Comparison of ENCODE assay signal across 1 cellular context in the genomic region with DNA sequence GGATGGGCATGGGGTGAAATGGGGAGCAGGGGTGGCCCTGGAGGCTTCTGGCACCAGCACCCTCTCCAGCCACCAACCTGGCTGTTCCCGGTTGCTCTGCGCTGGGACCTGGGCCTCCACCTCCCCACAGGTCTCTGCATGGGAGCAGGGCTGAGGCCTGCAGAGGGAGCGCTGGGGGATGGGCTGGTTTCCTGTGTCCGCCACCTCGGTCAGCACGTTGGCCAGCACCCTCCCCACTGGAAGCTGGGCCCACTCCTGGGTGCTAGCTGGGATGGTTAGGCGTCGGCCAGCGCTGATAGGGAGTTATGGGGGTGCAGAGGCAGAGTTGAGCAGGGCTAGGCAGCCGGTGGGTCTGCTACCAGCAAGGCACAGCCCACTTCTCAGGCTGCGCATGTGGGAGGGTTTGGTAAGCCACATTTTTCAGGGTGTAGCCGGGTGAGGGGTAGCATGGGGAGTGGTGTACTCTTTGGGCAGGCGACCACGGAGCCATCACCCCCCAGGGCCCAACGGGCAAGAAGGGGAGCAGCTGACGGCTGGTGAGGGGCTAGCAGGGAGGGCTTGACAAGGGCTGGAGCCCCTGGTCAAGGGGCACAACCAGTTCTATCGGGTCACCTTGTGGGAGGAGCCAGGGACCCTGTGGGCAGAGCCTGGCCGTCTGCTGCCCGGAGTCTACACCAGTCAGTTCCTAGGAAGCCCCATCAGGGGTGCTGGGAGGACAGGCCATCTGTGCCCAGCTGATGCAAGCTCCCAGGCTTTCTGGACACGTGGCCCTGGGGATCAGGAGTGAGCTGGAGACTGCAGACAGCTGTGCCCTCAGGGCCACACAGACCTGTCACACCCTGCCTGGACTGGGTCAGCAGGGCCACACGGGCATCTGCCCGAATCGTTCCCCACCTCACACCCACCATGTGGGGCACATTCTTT.
TF ChIP-seq lines count a peak whose summit lies in the region.

No MANE protein-coding gene starts in this region.

TF ChIP-seq in SK-N-SH, 30 proteins besides CTCF, POLR2A, EP300 and RAD21:
- TF ChIP-seq, protein P1, sequence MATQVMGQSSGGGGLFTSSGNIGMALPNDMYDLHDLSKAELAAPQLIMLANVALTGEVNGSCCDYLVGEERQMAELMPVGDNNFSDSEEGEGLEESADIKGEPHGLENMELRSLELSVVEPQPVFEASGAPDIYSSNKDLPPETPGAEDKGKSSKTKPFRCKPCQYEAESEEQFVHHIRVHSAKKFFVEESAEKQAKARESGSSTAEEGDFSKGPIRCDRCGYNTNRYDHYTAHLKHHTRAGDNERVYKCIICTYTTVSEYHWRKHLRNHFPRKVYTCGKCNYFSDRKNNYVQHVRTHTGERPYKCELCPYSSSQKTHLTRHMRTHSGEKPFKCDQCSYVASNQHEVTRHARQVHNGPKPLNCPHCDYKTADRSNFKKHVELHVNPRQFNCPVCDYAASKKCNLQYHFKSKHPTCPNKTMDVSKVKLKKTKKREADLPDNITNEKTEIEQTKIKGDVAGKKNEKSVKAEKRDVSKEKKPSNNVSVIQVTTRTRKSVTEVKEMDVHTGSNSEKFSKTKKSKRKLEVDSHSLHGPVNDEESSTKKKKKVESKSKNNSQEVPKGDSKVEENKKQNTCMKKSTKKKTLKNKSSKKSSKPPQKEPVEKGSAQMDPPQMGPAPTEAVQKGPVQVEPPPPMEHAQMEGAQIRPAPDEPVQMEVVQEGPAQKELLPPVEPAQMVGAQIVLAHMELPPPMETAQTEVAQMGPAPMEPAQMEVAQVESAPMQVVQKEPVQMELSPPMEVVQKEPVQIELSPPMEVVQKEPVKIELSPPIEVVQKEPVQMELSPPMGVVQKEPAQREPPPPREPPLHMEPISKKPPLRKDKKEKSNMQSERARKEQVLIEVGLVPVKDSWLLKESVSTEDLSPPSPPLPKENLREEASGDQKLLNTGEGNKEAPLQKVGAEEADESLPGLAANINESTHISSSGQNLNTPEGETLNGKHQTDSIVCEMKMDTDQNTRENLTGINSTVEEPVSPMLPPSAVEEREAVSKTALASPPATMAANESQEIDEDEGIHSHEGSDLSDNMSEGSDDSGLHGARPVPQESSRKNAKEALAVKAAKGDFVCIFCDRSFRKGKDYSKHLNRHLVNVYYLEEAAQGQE (IDR thresholded peaks at IDR 0.05; ENCODE audit: low read depth, low read length), result peak; percentile 72
- TF ChIP-seq MXI1 (IDR thresholded peaks at IDR 0.05; ENCODE audit: low read depth, low read length), result peak; percentile 22; the same call in 1 of the 2 replicates
TF ChIP-seq in SK-N-SH: peak in this region for 2; not testable (repeated sequence) for 28.
